ENCODE assay signal across 20 cellular contexts in the genomic region with DNA sequence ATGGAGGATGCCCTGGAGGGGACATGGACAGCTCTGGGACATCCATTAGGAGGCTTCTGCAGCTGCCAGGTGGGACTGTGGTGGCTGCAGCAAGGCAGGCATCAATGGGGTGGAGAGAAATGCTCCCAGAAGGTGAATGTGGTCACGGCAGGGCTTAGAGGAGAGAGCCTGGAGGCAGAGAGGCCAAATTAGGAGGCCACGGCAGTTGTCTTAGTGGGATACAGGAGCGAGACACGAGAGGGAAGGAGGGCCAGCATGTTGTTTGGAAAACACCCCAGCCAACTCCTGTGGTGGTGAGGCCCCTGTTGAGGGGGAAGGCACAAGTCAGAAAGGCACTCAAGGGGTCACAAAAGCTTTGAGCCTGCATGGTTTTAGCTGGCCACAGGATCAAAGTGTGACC.
"Had no signal": no experiment of that assay in that cellular context is flagged by ENCODE, and none has a peak within 500 bp of the region (broad histone marks: within the 10 kb centered on the region; RNA-seq: fewer than 3 reads in every experiment).

No MANE protein-coding gene starts in this region.

- H3K9me3 ChIP-seq: esophagus squamous epithelium, gastrocnemius medialis, lower lobe of right lung had no signal

- H3K27ac Mint-ChIP-seq: mesothelial cell of epicardium had no signal

- H3K36me3 ChIP-seq: esophagus squamous epithelium, gastrocnemius medialis, heart right ventricle, left lung, lower lobe of right lung had no signal

- H3K4me3 Mint-ChIP-seq: mesothelial cell of epicardium had no signal

- H3K27ac ChIP-seq: coronary artery, dorsolateral prefrontal cortex, esophagus squamous epithelium, gastrocnemius medialis, heart right ventricle, left lung, lower lobe of right lung had no signal

- DNase-seq: dermis blood vessel endothelial cell; dorsolateral prefrontal cortex; effector CD4-positive, alpha-beta T cell; effector memory CD4-positive, alpha-beta T cell; esophagus squamous epithelium; foreskin fibroblast; foreskin melanocyte; gastrocnemius medialis; glutamatergic neuron; head of caudate nucleus; heart right ventricle; hippocampal formation; left cardiac atrium; left lung; left ventricle myocardium superior; lower lobe of right lung; mesenchymal stem cell; mucosa of descending colon had no signal

- H3K27me3 ChIP-seq: dorsolateral prefrontal cortex, esophagus squamous epithelium, gastrocnemius medialis, heart right ventricle, left lung had no signal

- H3K4me3 ChIP-seq: coronary artery, dorsolateral prefrontal cortex, esophagus squamous epithelium, gastrocnemius medialis, heart right ventricle, left lung, lower lobe of right lung, mucosa of descending colon had no signal

- H3K4me1 ChIP-seq: esophagus squamous epithelium, gastrocnemius medialis, heart right ventricle, left lung, lower lobe of right lung had no signal

- ATAC-seq: gastrocnemius medialis, heart right ventricle, left cardiac atrium, left lung, left ventricle myocardium superior, lower lobe of right lung, mucosa of descending colon had no signal
